1 cellular context compared by ENCODE assay signal in the genomic region with DNA sequence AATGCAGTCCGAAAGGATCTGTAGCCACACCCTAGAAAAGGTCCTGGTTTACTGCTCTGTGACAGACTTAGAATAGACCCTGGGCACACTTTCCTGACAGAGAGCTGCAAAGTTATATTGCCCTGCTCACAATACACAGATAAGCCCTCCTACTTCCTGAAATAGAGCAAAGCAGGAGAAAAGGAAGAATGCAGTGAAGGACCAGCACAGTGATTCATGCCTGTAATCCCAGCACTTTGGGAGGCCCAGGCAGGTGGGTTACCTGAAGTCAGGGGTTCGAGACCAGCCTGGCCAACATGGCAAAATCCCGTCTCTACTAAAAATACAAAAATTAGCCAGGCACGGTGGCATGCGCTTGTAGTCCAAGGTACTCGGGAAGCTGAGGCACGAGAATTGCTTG.
TF ChIP-seq lines count a peak whose summit lies in the region.

No MANE protein-coding gene starts in this region.

TF ChIP-seq in endothelial cell of umbilical vein, 7 proteins besides CTCF, POLR2A, EP300 and RAD21:
- TF ChIP-seq FOS (IDR thresholded peaks at IDR 0.05; ENCODE audit: borderline replicate concordance, insufficient read depth, low read length): no peak
- TF ChIP-seq, protein P1, sequence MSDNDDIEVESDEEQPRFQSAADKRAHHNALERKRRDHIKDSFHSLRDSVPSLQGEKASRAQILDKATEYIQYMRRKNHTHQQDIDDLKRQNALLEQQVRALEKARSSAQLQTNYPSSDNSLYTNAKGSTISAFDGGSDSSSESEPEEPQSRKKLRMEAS (IDR thresholded peaks at IDR 0.05; ENCODE audit: insufficient read depth, insufficient read length): no peak
- TF ChIP-seq EZH2 (IDR thresholded peaks at IDR 0.05; ENCODE audit: borderline replicate concordance, low read depth, low read length, severe bottlenecking): no peak
- no peak for TF ChIP-seq MYC (IDR thresholded peaks at IDR 0.05; ENCODE audit: low read depth, low read length)
- TF ChIP-seq GATA2 (IDR thresholded peaks at IDR 0.05; ENCODE audit: insufficient read depth, insufficient read length, low read depth, low read length): no peak
- TF ChIP-seq JUN (IDR thresholded peaks at IDR 0.05; ENCODE audit: borderline replicate concordance, insufficient read depth, insufficient read length, low read depth): no peak
- TF ChIP-seq POLR2AphosphoS5 (IDR thresholded peaks at IDR 0.05; ENCODE audit: insufficient read depth, low read depth, low read length): no peak
